ENCODE assay signal across 2 cellular contexts in the genomic region with DNA sequence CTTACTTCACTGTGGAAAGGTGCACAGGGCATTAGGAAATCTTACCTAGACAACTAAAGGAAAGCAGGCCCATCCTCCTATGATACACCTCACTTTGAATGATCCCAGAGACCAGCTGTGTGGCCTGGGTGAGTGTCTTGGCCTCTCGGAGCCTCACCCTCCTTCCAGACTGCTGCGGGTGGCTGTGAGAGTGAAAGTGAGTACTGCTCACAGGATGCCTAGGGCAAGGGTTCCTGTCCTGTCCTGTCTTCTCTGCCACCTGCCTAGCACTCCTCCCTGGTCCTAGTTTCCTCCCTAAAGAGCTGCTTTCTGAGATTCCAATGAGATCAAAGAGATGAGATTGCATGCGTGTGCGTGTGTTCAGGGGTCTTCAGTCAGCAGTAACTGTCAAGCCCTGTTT.
TF ChIP-seq lines count a peak whose summit lies in the region.

No MANE protein-coding gene starts in this region.

TF ChIP-seq in IMR-90, 13 proteins besides CTCF, POLR2A, EP300 and RAD21:
- TF ChIP-seq SMC3 (IDR thresholded peaks at IDR 0.05; ENCODE audit: low read depth, low read length) (no peak), CEBPB (IDR thresholded peaks at IDR 0.05; ENCODE audit: low read depth, low read length) (no peak), MXI1 (IDR thresholded peaks at IDR 0.05; ENCODE audit: borderline replicate concordance, low read depth, low read length) (no peak), MAFK (IDR thresholded peaks at IDR 0.05; ENCODE audit: low read depth, low read length) (no peak), RCOR1 (IDR thresholded peaks at IDR 0.05; ENCODE audit: insufficient replicate concordance, low read length) (no peak), FOS (IDR thresholded peaks at IDR 0.05; ENCODE audit: low read depth, low read length) (no peak), BHLHE40 (IDR thresholded peaks at IDR 0.05; ENCODE audit: low read depth, low read length) (no peak), NFE2L2 (IDR thresholded peaks at IDR 0.05; ENCODE audit: low read depth, low read length) (no peak), MAZ (IDR thresholded peaks at IDR 0.05; ENCODE audit: borderline replicate concordance, low read depth, low read length) (no peak), RFX5 (IDR thresholded peaks at IDR 0.05; ENCODE audit: low read depth, low read length) (no peak), CHD1 (IDR thresholded peaks at IDR 0.05; ENCODE audit: low read depth, low read length) (no peak)
- TF ChIP-seq, protein P1, sequence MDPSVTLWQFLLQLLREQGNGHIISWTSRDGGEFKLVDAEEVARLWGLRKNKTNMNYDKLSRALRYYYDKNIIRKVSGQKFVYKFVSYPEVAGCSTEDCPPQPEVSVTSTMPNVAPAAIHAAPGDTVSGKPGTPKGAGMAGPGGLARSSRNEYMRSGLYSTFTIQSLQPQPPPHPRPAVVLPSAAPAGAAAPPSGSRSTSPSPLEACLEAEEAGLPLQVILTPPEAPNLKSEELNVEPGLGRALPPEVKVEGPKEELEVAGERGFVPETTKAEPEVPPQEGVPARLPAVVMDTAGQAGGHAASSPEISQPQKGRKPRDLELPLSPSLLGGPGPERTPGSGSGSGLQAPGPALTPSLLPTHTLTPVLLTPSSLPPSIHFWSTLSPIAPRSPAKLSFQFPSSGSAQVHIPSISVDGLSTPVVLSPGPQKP (IDR thresholded peaks at IDR 0.05; ENCODE audit: borderline replicate concordance, low read depth, low read length), result no peak
- TF ChIP-seq, protein P2, sequence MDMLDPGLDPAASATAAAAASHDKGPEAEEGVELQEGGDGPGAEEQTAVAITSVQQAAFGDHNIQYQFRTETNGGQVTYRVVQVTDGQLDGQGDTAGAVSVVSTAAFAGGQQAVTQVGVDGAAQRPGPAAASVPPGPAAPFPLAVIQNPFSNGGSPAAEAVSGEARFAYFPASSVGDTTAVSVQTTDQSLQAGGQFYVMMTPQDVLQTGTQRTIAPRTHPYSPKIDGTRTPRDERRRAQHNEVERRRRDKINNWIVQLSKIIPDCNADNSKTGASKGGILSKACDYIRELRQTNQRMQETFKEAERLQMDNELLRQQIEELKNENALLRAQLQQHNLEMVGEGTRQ (IDR thresholded peaks at IDR 0.05; ENCODE audit: low read depth, low read length), result no peak

TF ChIP-seq in endothelial cell of umbilical vein, 7 proteins besides CTCF, POLR2A, EP300 and RAD21:
- no peak for TF ChIP-seq JUN (IDR thresholded peaks at IDR 0.05; ENCODE audit: borderline replicate concordance, insufficient read depth, insufficient read length, low read depth)
- no peak for TF ChIP-seq FOS (IDR thresholded peaks at IDR 0.05; ENCODE audit: borderline replicate concordance, insufficient read depth, low read length)
- TF ChIP-seq MYC (IDR thresholded peaks at IDR 0.05; ENCODE audit: low read depth, low read length), result no peak
- no peak for TF ChIP-seq EZH2 (IDR thresholded peaks at IDR 0.05; ENCODE audit: borderline replicate concordance, low read depth, low read length, severe bottlenecking)
